ENCODE assay signal across 30 cellular contexts in genomic region chr3:122728186-122728585, GRCh38.
"Had no signal": no experiment of that assay in that cellular context is flagged by ENCODE, and none has a peak within 500 bp of the region (broad histone marks: within the 10 kb centered on the region; RNA-seq: fewer than 3 reads in every experiment).

No MANE protein-coding gene starts in this region.

- ATAC-seq: left colon; left lung; lower lobe of right lung; naive thymus-derived CD8-positive, alpha-beta T cell had no signal

- H3K4me3 Mint-ChIP-seq: immature natural killer cell; naive thymus-derived CD8-positive, alpha-beta T cell; nephron; neural crest cell; stimulated activated naive CD8-positive, alpha-beta T cell treated with anti-CD3 and anti-CD28 coated beads, Interleukin-15, Interleukin-2, amounts not matched to agents 100 ng/mL and 50 ng/mL, for 24 hours had no signal

- H3K27me3 Mint-ChIP-seq: naive thymus-derived CD8-positive, alpha-beta T cell; stimulated activated naive CD8-positive, alpha-beta T cell treated with anti-CD3 and anti-CD28 coated beads, Interleukin-15, Interleukin-2, amounts not matched to agents 100 ng/mL and 50 ng/mL, for 24 hours had no signal

- H3K27me3 ChIP-seq: left lung, neutrophil, right lobe of liver, suprapubic skin, tibial artery, upper lobe of right lung had no signal

- DNase-seq: hypothalamus; immature natural killer cell; kidney; left colon; left lung; lower lobe of right lung; mammary epithelial cell; mesenchymal stem cell; naive thymus-derived CD8-positive, alpha-beta T cell; occipital lobe; psoas muscle; right lobe of liver; stimulated activated CD4-positive, alpha-beta T cell treated with anti-CD3 and anti-CD28 coated beads, Interleukin-1b, Interleukin-23, amount 100 ng/mL, for 48 hours; stimulated activated CD4-positive, alpha-beta T cell treated with anti-CD3 and anti-CD28 coated beads, Interleukin-2, amount 100 ng/mL, for 48 hours; stimulated activated CD4-positive, alpha-beta T cell treated with anti-CD3 and anti-CD28 coated beads, Interleukin-4, amount 100 ng/mL, for 4 hours; stimulated activated CD8-positive, alpha-beta memory T cell treated with anti-CD3 and anti-CD28 coated beads, Interleukin-4, amount 100 ng/mL, for 48 hours; stimulated activated naive CD4-positive, alpha-beta T cell; tibial artery; trophoblast cell; upper lobe of right lung had no signal

- H3K9ac ChIP-seq: parathyroid adenoma had no signal

- H3K4me2 ChIP-seq: smooth muscle cell had no signal

- H3K4me3 ChIP-seq: left lung, lower lobe of right lung, psoas muscle, right lobe of liver, smooth muscle cell, suprapubic skin, thoracic aorta, tibial artery, upper lobe of right lung had no signal

- H3K27ac ChIP-seq: left lung, lower lobe of right lung, neutrophil, parathyroid adenoma, psoas muscle, right lobe of liver, suprapubic skin, thoracic aorta, tibial artery, upper lobe of right lung had no signal

- H3K9me3 Mint-ChIP-seq: immature natural killer cell had no signal

- H3K4me1 Mint-ChIP-seq: immature natural killer cell, nephron, neural crest cell had no signal

- H3K79me2 ChIP-seq: parathyroid adenoma had no signal

- H3K27ac Mint-ChIP-seq: nephron; stimulated activated naive CD8-positive, alpha-beta T cell treated with anti-CD3 and anti-CD28 coated beads, Interleukin-15, Interleukin-2, amounts not matched to agents 100 ng/mL and 50 ng/mL, for 24 hours had no signal

- H2AFZ ChIP-seq: parathyroid adenoma had no signal

- FAIRE-seq: islet of Langerhans, kidney, urothelium cell line had no signal

- H3K9me3 ChIP-seq: left lung, lower lobe of right lung, neutrophil, psoas muscle, right lobe of liver, suprapubic skin, thoracic aorta, tibial artery, upper lobe of right lung had no signal

- H3K4me1 ChIP-seq: left lung, parathyroid adenoma, psoas muscle, right lobe of liver, suprapubic skin, tibial artery, upper lobe of right lung had no signal
